In the genomic region with DNA sequence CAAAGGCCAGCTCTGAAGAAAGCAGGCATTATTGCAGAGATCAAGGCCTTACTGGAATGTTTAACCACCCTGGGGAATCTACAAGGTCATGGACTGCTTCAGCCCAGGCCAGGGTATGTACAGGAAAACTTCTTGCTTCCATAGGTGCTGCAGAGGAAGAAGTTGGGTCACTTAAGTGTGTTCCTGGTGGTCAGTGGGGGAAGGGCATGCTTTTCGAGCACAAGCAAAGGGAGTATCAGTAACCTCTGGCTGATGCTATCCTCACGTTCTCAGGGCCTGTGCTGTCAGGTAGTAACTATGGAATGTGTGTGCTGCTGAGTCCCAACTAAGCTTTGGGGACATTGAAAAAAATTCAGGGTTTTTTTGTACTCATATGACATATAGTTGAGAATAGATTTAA, we compare ENCODE assay signal across 1 cellular context.
TF ChIP-seq lines count a peak whose summit lies in the region.

No MANE protein-coding gene starts in this region.

TF ChIP-seq in WTC11, 78 proteins besides CTCF, POLR2A, EP300 and RAD21 (continued from another document):
- TF ChIP-seq, protein P1, sequence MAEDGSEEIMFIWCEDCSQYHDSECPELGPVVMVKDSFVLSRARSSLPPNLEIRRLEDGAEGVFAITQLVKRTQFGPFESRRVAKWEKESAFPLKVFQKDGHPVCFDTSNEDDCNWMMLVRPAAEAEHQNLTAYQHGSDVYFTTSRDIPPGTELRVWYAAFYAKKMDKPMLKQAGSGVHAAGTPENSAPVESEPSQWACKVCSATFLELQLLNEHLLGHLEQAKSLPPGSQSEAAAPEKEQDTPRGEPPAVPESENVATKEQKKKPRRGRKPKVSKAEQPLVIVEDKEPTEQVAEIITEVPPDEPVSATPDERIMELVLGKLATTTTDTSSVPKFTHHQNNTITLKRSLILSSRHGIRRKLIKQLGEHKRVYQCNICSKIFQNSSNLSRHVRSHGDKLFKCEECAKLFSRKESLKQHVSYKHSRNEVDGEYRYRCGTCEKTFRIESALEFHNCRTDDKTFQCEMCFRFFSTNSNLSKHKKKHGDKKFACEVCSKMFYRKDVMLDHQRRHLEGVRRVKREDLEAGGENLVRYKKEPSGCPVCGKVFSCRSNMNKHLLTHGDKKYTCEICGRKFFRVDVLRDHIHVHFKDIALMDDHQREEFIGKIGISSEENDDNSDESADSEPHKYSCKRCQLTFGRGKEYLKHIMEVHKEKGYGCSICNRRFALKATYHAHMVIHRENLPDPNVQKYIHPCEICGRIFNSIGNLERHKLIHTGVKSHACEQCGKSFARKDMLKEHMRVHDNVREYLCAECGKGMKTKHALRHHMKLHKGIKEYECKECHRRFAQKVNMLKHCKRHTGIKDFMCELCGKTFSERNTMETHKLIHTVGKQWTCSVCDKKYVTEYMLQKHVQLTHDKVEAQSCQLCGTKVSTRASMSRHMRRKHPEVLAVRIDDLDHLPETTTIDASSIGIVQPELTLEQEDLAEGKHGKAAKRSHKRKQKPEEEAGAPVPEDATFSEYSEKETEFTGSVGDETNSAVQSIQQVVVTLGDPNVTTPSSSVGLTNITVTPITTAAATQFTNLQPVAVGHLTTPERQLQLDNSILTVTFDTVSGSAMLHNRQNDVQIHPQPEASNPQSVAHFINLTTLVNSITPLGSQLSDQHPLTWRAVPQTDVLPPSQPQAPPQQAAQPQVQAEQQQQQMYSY (CRISPR knock-in tag; IDR thresholded peaks at IDR 0.05) = no peak
- TF ChIP-seq, protein P2, sequence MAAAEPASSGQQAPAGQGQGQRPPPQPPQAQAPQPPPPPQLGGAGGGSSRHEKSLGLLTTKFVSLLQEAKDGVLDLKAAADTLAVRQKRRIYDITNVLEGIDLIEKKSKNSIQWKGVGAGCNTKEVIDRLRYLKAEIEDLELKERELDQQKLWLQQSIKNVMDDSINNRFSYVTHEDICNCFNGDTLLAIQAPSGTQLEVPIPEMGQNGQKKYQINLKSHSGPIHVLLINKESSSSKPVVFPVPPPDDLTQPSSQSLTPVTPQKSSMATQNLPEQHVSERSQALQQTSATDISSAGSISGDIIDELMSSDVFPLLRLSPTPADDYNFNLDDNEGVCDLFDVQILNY (CRISPR knock-in tag; IDR thresholded peaks at IDR 0.05) = no peak
- TF ChIP-seq, protein P3, sequence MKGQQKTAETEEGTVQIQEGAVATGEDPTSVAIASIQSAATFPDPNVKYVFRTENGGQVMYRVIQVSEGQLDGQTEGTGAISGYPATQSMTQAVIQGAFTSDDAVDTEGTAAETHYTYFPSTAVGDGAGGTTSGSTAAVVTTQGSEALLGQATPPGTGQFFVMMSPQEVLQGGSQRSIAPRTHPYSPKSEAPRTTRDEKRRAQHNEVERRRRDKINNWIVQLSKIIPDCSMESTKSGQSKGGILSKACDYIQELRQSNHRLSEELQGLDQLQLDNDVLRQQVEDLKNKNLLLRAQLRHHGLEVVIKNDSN (CRISPR knock-in tag; IDR thresholded peaks at IDR 0.05) = no peak
- TF ChIP-seq SOX15 (CRISPR knock-in tag; IDR thresholded peaks at IDR 0.05) (no peak), PRRX2 (CRISPR knock-in tag; IDR thresholded peaks at IDR 0.05) (no peak), ETV6 (CRISPR knock-in tag; IDR thresholded peaks at IDR 0.05) (no peak), AR (CRISPR knock-in tag; IDR thresholded peaks at IDR 0.05) (no peak), IRF2 (CRISPR knock-in tag; IDR thresholded peaks at IDR 0.05; ENCODE audit: borderline replicate concordance, low read depth) (no peak)
